ENCODE assay signal across 28 cellular contexts in the genomic region with DNA sequence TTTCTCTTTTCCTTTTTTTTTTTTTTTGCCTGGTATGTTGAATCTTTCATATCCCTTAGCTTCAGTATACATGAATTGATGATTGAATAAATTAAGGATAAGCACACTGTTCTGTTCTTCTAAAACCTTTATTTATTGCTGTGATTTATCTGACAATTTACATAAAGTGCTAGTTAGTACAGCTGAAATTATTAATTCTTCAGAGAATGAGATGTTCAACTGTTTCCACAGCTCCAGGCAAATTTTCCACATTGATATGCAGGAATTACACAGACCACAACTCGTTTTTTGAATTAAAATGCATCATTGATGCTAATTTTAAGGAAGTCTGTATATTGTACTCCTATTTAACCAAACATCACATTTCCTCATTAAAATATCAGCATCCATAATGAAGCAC.
"Had no signal": no experiment of that assay in that cellular context is flagged by ENCODE, and none has a peak within 500 bp of the region (broad histone marks: within the 10 kb centered on the region; RNA-seq: fewer than 3 reads in every experiment).

No MANE protein-coding gene starts in this region.

- H3K36me3 Mint-ChIP-seq: stimulated activated effector memory CD8-positive, alpha-beta T cell treated with anti-CD3 and anti-CD28 coated beads, Interleukin-12 subunit alpha, Interleukin-12 subunit beta, amount 100 ng/mL, for 72 hours; stimulated activated memory B cell treated with anti-CD40 and anti-IgM and Interleukin-4, amounts not matched to agents 10 μg/mL and 1 μg/mL and 100 μg/mL, for 72 hours; stimulated activated naive B cell treated with anti-CD40 and anti-IgM and Interleukin-4, amounts not matched to agents 10 μg/mL and 1 μg/mL and 100 μg/mL, for 72 hours; type B pancreatic cell had no signal

- H3K27ac ChIP-seq: stomach, suprapubic skin, testis, thoracic aorta, thyroid gland, tibial artery, tibial nerve, transverse colon, upper lobe of left lung, upper lobe of right lung, uterus, vagina had no signal

- FAIRE-seq: urothelium cell line had no signal

- DNase-seq: stimulated activated CD4-positive, alpha-beta T cell treated with anti-CD3 and anti-CD28 coated beads, Interleukin-2, amount 100 ng/mL, for 48 hours; stimulated activated CD4-positive, alpha-beta T cell treated with anti-CD3 and anti-CD28 coated beads, Interleukin-4, amount 100 ng/mL, for 1 hour; stimulated activated CD4-positive, alpha-beta T cell treated with anti-CD3 and anti-CD28 coated beads, Interleukin-4, amount 100 ng/mL, for 24 hours; stimulated activated CD4-positive, alpha-beta T cell treated with anti-CD3 and anti-CD28 coated beads, Interleukin-4, amount 100 ng/mL, for 4 hours; stimulated activated CD8-positive, alpha-beta memory T cell treated with anti-CD3 and anti-CD28 coated beads, Interleukin-4, amount 100 ng/mL, for 48 hours; stimulated activated naive B cell treated with anti-CD40 and anti-IgM and Interleukin-4, amounts not matched to agents 10 μg/mL and 1 μg/mL and 100 μg/mL, for 72 hours; stimulated activated naive CD4-positive, alpha-beta T cell; stimulated activated naive CD4-positive, alpha-beta T cell treated with Interleukin-2 at 50 U/mL for 16 hours; stimulated activated naive CD8-positive, alpha-beta T cell treated with anti-CD3 and anti-CD28 coated beads, Interleukin-15, amount 100 ng/mL, for 72 hours; stimulated activated naive CD8-positive, alpha-beta T cell treated with anti-CD3 and anti-CD28 coated beads, Interleukin-15, Interleukin-2, amounts not matched to agents 100 U/mL and 50 U/mL, for 24 hours; stomach; testis; thyroid gland; tibial artery; transverse colon; trophoblast cell; upper lobe of left lung; upper lobe of right lung; uterus had no signal

- H3K9me3 Mint-ChIP-seq: stimulated activated effector memory CD8-positive, alpha-beta T cell treated with anti-CD3 and anti-CD28 coated beads, Interleukin-12 subunit alpha, Interleukin-12 subunit beta, amount 100 ng/mL, for 72 hours; stimulated activated memory B cell treated with anti-CD40 and anti-IgM and Interleukin-4, amounts not matched to agents 10 μg/mL and 1 μg/mL and 100 μg/mL, for 72 hours; stimulated activated naive B cell treated with anti-CD40 and anti-IgM and Interleukin-4, amounts not matched to agents 10 μg/mL and 1 μg/mL and 100 μg/mL, for 72 hours; stimulated activated naive CD8-positive, alpha-beta T cell treated with anti-CD3 and anti-CD28 coated beads, Interleukin-15, amount 100 ng/mL, for 72 hours; stimulated activated naive CD8-positive, alpha-beta T cell treated with anti-CD3 and anti-CD28 coated beads, Interleukin-15, Interleukin-2, amounts not matched to agents 100 ng/mL and 50 ng/mL, for 24 hours; type B pancreatic cell had no signal

- H3K36me3 ChIP-seq: stomach, suprapubic skin, thoracic aorta, thyroid gland, tibial artery, tibial nerve, transverse colon, upper lobe of left lung, upper lobe of right lung, uterus, vagina had no signal

- ATAC-seq: stimulated activated effector memory CD8-positive, alpha-beta T cell treated with anti-CD3 and anti-CD28 coated beads, Interleukin-12 subunit alpha, Interleukin-12 subunit beta, amount 100 ng/mL, for 72 hours; stimulated activated memory B cell treated with anti-CD40 and anti-IgM and Interleukin-4, amounts not matched to agents 10 μg/mL and 1 μg/mL and 100 μg/mL, for 72 hours; stimulated activated naive B cell treated with anti-CD40 and anti-IgM and Interleukin-4, amounts not matched to agents 10 μg/mL and 1 μg/mL and 100 μg/mL, for 72 hours; stimulated activated naive CD8-positive, alpha-beta T cell treated with anti-CD3 and anti-CD28 coated beads, Interleukin-15, amount 100 ng/mL, for 72 hours; stimulated activated naive CD8-positive, alpha-beta T cell treated with anti-CD3 and anti-CD28 coated beads, Interleukin-15, Interleukin-2, amounts not matched to agents 100 U/mL and 50 U/mL, for 24 hours; upper lobe of right lung had no signal

- H3K27me3 Mint-ChIP-seq: type B pancreatic cell had no signal

- H3K27ac Mint-ChIP-seq: stimulated activated effector memory CD8-positive, alpha-beta T cell treated with anti-CD3 and anti-CD28 coated beads, Interleukin-12 subunit alpha, Interleukin-12 subunit beta, amount 100 ng/mL, for 72 hours; stimulated activated memory B cell treated with anti-CD40 and anti-IgM and Interleukin-4, amounts not matched to agents 10 μg/mL and 1 μg/mL and 100 μg/mL, for 72 hours; stimulated activated naive B cell treated with anti-CD40 and anti-IgM and Interleukin-4, amounts not matched to agents 10 μg/mL and 1 μg/mL and 100 μg/mL, for 72 hours; stimulated activated naive CD8-positive, alpha-beta T cell treated with anti-CD3 and anti-CD28 coated beads, Interleukin-15, amount 100 ng/mL, for 72 hours; stimulated activated naive CD8-positive, alpha-beta T cell treated with anti-CD3 and anti-CD28 coated beads, Interleukin-15, Interleukin-2, amounts not matched to agents 100 ng/mL and 50 ng/mL, for 24 hours; type B pancreatic cell had no signal

- H3K9me3 ChIP-seq: stomach, suprapubic skin, testis, thoracic aorta, thyroid gland, tibial artery, tibial nerve, transverse colon, upper lobe of left lung, upper lobe of right lung, uterus, vagina had no signal

- H3K4me1 ChIP-seq: stomach, suprapubic skin, testis, thyroid gland, tibial artery, tibial nerve, transverse colon, upper lobe of right lung, uterus, vagina had no signal

- H3K4me3 Mint-ChIP-seq: stimulated activated effector memory CD8-positive, alpha-beta T cell treated with anti-CD3 and anti-CD28 coated beads, Interleukin-12 subunit alpha, Interleukin-12 subunit beta, amount 100 ng/mL, for 72 hours; stimulated activated memory B cell treated with anti-CD40 and anti-IgM and Interleukin-4, amounts not matched to agents 10 μg/mL and 1 μg/mL and 100 μg/mL, for 72 hours; stimulated activated naive B cell treated with anti-CD40 and anti-IgM and Interleukin-4, amounts not matched to agents 10 μg/mL and 1 μg/mL and 100 μg/mL, for 72 hours; stimulated activated naive CD8-positive, alpha-beta T cell treated with anti-CD3 and anti-CD28 coated beads, Interleukin-15, amount 100 ng/mL, for 72 hours; stimulated activated naive CD8-positive, alpha-beta T cell treated with anti-CD3 and anti-CD28 coated beads, Interleukin-15, Interleukin-2, amounts not matched to agents 100 ng/mL and 50 ng/mL, for 24 hours; type B pancreatic cell had no signal

- H3K27me3 ChIP-seq: stomach, testis, thyroid gland, tibial artery, tibial nerve, transverse colon, upper lobe of left lung, upper lobe of right lung, uterus, vagina had no signal

- H3K4me1 Mint-ChIP-seq: stimulated activated effector memory CD8-positive, alpha-beta T cell treated with anti-CD3 and anti-CD28 coated beads, Interleukin-12 subunit alpha, Interleukin-12 subunit beta, amount 100 ng/mL, for 72 hours; stimulated activated memory B cell treated with anti-CD40 and anti-IgM and Interleukin-4, amounts not matched to agents 10 μg/mL and 1 μg/mL and 100 μg/mL, for 72 hours; stimulated activated naive B cell treated with anti-CD40 and anti-IgM and Interleukin-4, amounts not matched to agents 10 μg/mL and 1 μg/mL and 100 μg/mL, for 72 hours; stimulated activated naive CD8-positive, alpha-beta T cell treated with anti-CD3 and anti-CD28 coated beads, Interleukin-15, amount 100 ng/mL, for 72 hours had no signal

- H3K4me3 ChIP-seq: stomach, suprapubic skin, testis, thoracic aorta, thyroid gland, tibial artery, tibial nerve, transverse colon, upper lobe of left lung, upper lobe of right lung, uterus, vagina had no signal
